Comparison of ENCODE assay signal across 14 cellular contexts in genomic region chr5:95908799-95909198, GRCh38. TPM values are rescaled to one million over a fixed set of nuclear protein-coding genes. Genes with fewer than 3 reads are reported as not detected.
DNase-seq lines count a peak whose midpoint lies in the region; ATAC-seq and TF ChIP-seq lines count a peak whose summit lies in the region.
"Had no signal": no experiment of that assay in that cellular context is flagged by ENCODE, and none has a peak within 500 bp of the region (broad histone marks: within the 10 kb centered on the region; RNA-seq: fewer than 3 reads in every experiment).

No MANE protein-coding gene starts in this region.

- H3K9me3 Mint-ChIP-seq in natural killer cell treated with Interleukin-12 subunit alpha and Interleukin-12 subunit beta and Interleukin-15 and Interleukin-18, amount 100 ng/mL, for 72 hours, result peaks cover 2% of the 10 kb centered on the region
- H3K9me3 Mint-ChIP-seq in natural killer cell, result no peaks in the 10 kb centered on the region
- H3K9me3 Mint-ChIP-seq in activated naive CD8-positive, alpha-beta T cell treated with anti-CD3 and anti-CD28 coated beads, Interleukin-2, amount 50 U/mL, for 24 hours, result no peaks in the 10 kb centered on the region
- H3K9me3 Mint-ChIP-seq: CD14-positive monocyte had no signal

- no peak for TF ChIP-seq CTCF in natural killer cell (IDR thresholded peaks at IDR 0.05)

- H3K27me3 ChIP-seq in adipocyte (replicated peaks; ENCODE audit: control insufficient read depth, insufficient read depth, low read length) (no peaks in the 10 kb centered on the region), layer of hippocampus (ENCODE audit: control insufficient read depth, insufficient read depth, low read length) (no peaks in the 10 kb centered on the region)

- peaks cover 37% of the 10 kb centered on the region for H3K36me3 Mint-ChIP-seq in natural killer cell treated with Interleukin-12 subunit alpha and Interleukin-12 subunit beta and Interleukin-15 and Interleukin-18, amount 100 ng/mL, for 72 hours
- H3K36me3 Mint-ChIP-seq in natural killer cell, result peaks cover 7% of the 10 kb centered on the region
- H3K36me3 Mint-ChIP-seq in activated naive CD8-positive, alpha-beta T cell treated with anti-CD3 and anti-CD28 coated beads, Interleukin-2, amount 50 U/mL, for 24 hours (ENCODE audit: low read depth), result peaks cover 54% of the 10 kb centered on the region

- H3K36me3 ChIP-seq in adipocyte (ENCODE audit: control insufficient read depth, insufficient read depth, low read length, severe bottlenecking), result peaks cover 98% of the 10 kb centered on the region

- H3K9me3 ChIP-seq in adipocyte (ENCODE audit: control insufficient read depth, low read length), result no peaks in the 10 kb centered on the region
- H3K9me3 ChIP-seq: A549, Caco-2 had no signal

- H3K4me3 ChIP-seq in adipocyte (ENCODE audit: low read length), result peak overlapping the region; percentile 3
- H3K4me3 ChIP-seq: A549, SK-N-MC had no signal

- peak overlapping the region; percentile 50 for H3K27ac ChIP-seq in layer of hippocampus (ENCODE audit: low read depth, low read length)
- H3K27ac ChIP-seq: A549, SK-N-MC had no signal

- peak overlapping the region; percentile 41 to 68 for H3K27ac Mint-ChIP-seq in natural killer cell treated with Interleukin-12 subunit alpha and Interleukin-12 subunit beta and Interleukin-15 and Interleukin-18, amount 100 ng/mL, for 72 hours
- H3K27ac Mint-ChIP-seq in natural killer cell, result no peak overlapping the region
- no peak overlapping the region for H3K27ac Mint-ChIP-seq in activated naive CD8-positive, alpha-beta T cell treated with anti-CD3 and anti-CD28 coated beads, Interleukin-2, amount 50 U/mL, for 24 hours

- peak overlapping the region; percentile 31 for H3K9ac ChIP-seq in adipocyte (ENCODE audit: low read length)

- no peak for DNase-seq in natural killer cell treated with Interleukin-12 subunit alpha and Interleukin-12 subunit beta and Interleukin-15 and Interleukin-18, amount 100 ng/mL, for 72 hours (ENCODE audit: low spot score)
- DNase-seq in natural killer cell, result no peak
- no peak for DNase-seq in adipocyte (ENCODE audit: low read depth)
- no peak for DNase-seq in NCI-H1417 (lab: John Stamatoyannopoulos, UW)
- DNase-seq in activated naive CD8-positive, alpha-beta T cell treated with anti-CD3 and anti-CD28 coated beads, Interleukin-2, amount 50 U/mL, for 24 hours, result no peak
- DNase-seq in NCI-H1436 (lab: John Stamatoyannopoulos, UW), result no peak
- DNase-seq: Caco-2, NCI-H1694, NCI-H69 had no signal

- H3K4me3 Mint-ChIP-seq in natural killer cell treated with Interleukin-12 subunit alpha and Interleukin-12 subunit beta and Interleukin-15 and Interleukin-18, amount 100 ng/mL, for 72 hours, result no peak overlapping the region
- no peak overlapping the region for H3K4me3 Mint-ChIP-seq in natural killer cell
- no peak overlapping the region for H3K4me3 Mint-ChIP-seq in activated naive CD8-positive, alpha-beta T cell treated with anti-CD3 and anti-CD28 coated beads, Interleukin-2, amount 50 U/mL, for 24 hours
- H3K4me3 Mint-ChIP-seq: CD14-positive monocyte had no signal

- H3K4me1 ChIP-seq in adipocyte (ENCODE audit: control insufficient read depth, insufficient read depth, low read length), result peaks cover 42% of the 10 kb centered on the region

- H3K27me3 Mint-ChIP-seq in natural killer cell treated with Interleukin-12 subunit alpha and Interleukin-12 subunit beta and Interleukin-15 and Interleukin-18, amount 100 ng/mL, for 72 hours, result no peaks in the 10 kb centered on the region
- peaks cover 0 to 6% of the 10 kb centered on the region in 2 donors for H3K27me3 Mint-ChIP-seq in natural killer cell (ENCODE audit: low read depth in 2 of 2)
- H3K27me3 Mint-ChIP-seq in activated naive CD8-positive, alpha-beta T cell treated with anti-CD3 and anti-CD28 coated beads, Interleukin-2, amount 50 U/mL, for 24 hours, result no peaks in the 10 kb centered on the region

- intact Hi-C loops in natural killer cell (cut with micrococcal nuclease), result loop anchor here (5.0 kb wide), 1 partner anchor 54 kb away; the partner anchor contains the start of gene ELL2

- peaks cover 50% of the 10 kb centered on the region in 2 donors for H3K4me1 Mint-ChIP-seq in natural killer cell treated with Interleukin-12 subunit alpha and Interleukin-12 subunit beta and Interleukin-15 and Interleukin-18, amount 100 ng/mL, for 72 hours (ENCODE audit: low read depth in 2 of 2)
- peaks cover 28 to 29% of the 10 kb centered on the region in 2 donors for H3K4me1 Mint-ChIP-seq in natural killer cell
- peaks cover 9% of the 10 kb centered on the region for H3K4me1 Mint-ChIP-seq in activated naive CD8-positive, alpha-beta T cell treated with anti-CD3 and anti-CD28 coated beads, Interleukin-2, amount 50 U/mL, for 24 hours

- no peak for ATAC-seq in natural killer cell treated with Interleukin-12 subunit alpha and Interleukin-12 subunit beta and Interleukin-15 and Interleukin-18, amount 100 ng/mL, for 72 hours
- ATAC-seq in natural killer cell (no peak), HG02970 (IDR thresholded peaks at IDR 0.05; ENCODE audit: low FRiP score, unreplicated experiment) (no peak)
- ATAC-seq in activated naive CD8-positive, alpha-beta T cell treated with anti-CD3 and anti-CD28 coated beads, Interleukin-2, amount 50 U/mL, for 24 hours, result no peak
- ATAC-seq: A549 had no signal

RNA-seq across cellular contexts. Expression of gene ELL2, which starts 52.9 kb away (rescaled TPM):
- 100 to 1,000 TPM; 110 to 200 TPM for total RNA-seq in natural killer cell treated with Interleukin-12 subunit alpha and Interleukin-12 subunit beta and Interleukin-15 and Interleukin-18, amount 100 ng/mL, for 72 hours
- 10 to 100 TPM; 52.8 to 78.2 (median 69.4) TPM for total RNA-seq in natural killer cell

Comparison
In these comparisons a context has a peak if more than half of its experiments do, and no peak if none do; other contexts are left out.
1. H3K27ac Mint-ChIP-seq: peak in natural killer cell treated with Interleukin-12 subunit alpha and Interleukin-12 subunit beta and Interleukin-15 and Interleukin-18, amount 100 ng/mL, for 72 hours (2 of 2); none in natural killer cell (0 of 2) and activated naive CD8-positive, alpha-beta T cell treated with anti-CD3 and anti-CD28 coated beads, Interleukin-2, amount 50 U/mL, for 24 hours (single experiment).